ENCODE assay signal across 30 cellular contexts in genomic region chr12:49890096-49890461, GRCh38.
"Had no signal": no experiment of that assay in that cellular context is flagged by ENCODE, and none has a peak within 500 bp of the region (broad histone marks: within the 10 kb centered on the region; RNA-seq: fewer than 3 reads in every experiment).

No MANE protein-coding gene starts in this region.

- H3K36me3 ChIP-seq: left lung, pancreas, prostate gland, stomach, thyroid gland, transverse colon, upper lobe of left lung, vagina had no signal

- H3K4me3 ChIP-seq: left lung, lung, mucosa of descending colon, pancreas, prostate gland, skin epidermis, stomach, testis, thyroid gland, transverse colon, upper lobe of left lung, vagina had no signal

- ATAC-seq: left colon; left lung; mucosa of descending colon; naive thymus-derived CD4-positive, alpha-beta T cell; natural killer cell treated with Interleukin-12 subunit alpha and Interleukin-12 subunit beta and Interleukin-15 and Interleukin-18, amount 100 ng/mL, for 72 hours; pancreas; right cardiac atrium; sciatic nerve had no signal

- H3K27ac ChIP-seq: left lung, pancreas, prostate gland, testis, thyroid gland, transverse colon, upper lobe of left lung, vagina had no signal

- H3K36me3 Mint-ChIP-seq: immature natural killer cell; memory B cell; naive thymus-derived CD4-positive, alpha-beta T cell; natural killer cell treated with Interleukin-12 subunit alpha and Interleukin-12 subunit beta and Interleukin-15 and Interleukin-18, amount 100 ng/mL, for 72 hours had no signal

- H3K27ac Mint-ChIP-seq: immature natural killer cell; memory B cell; natural killer cell treated with Interleukin-12 subunit alpha and Interleukin-12 subunit beta and Interleukin-15 and Interleukin-18, amount 100 ng/mL, for 72 hours had no signal

- DNase-seq: hypothalamus; immature natural killer cell; left colon; midbrain; naive thymus-derived CD4-positive, alpha-beta T cell; nucleus accumbens; pancreas; retina; stimulated activated CD4-positive, alpha-beta T cell treated with anti-CD3 and anti-CD28 coated beads, Interleukin-12 subunit alpha, Interleukin-12 subunit beta, amount 100 ng/mL, for 4 hours; stimulated activated CD4-positive, alpha-beta T cell treated with anti-CD3 and anti-CD28 coated beads, Interleukin-15, amount 100 ng/mL, for 24 hours; stimulated activated CD4-positive, alpha-beta T cell treated with anti-CD3 and anti-CD28 coated beads, Interleukin-2, amount 100 ng/mL, for 24 hours; stimulated activated CD4-positive, alpha-beta T cell treated with anti-CD3 and anti-CD28 coated beads, Interleukin-4, amount 100 ng/mL, for 1 hour; stimulated activated naive CD4-positive, alpha-beta T cell; stomach; testis; thyroid gland; transverse colon; upper lobe of left lung had no signal

- H3K4me1 Mint-ChIP-seq: immature natural killer cell had no signal

- FAIRE-seq: islet of Langerhans, kidney, pancreas had no signal

- H3K4me3 Mint-ChIP-seq: immature natural killer cell; memory B cell; naive thymus-derived CD4-positive, alpha-beta T cell; natural killer cell treated with Interleukin-12 subunit alpha and Interleukin-12 subunit beta and Interleukin-15 and Interleukin-18, amount 100 ng/mL, for 72 hours had no signal

- H3K4me1 ChIP-seq: left lung, pancreas, testis, upper lobe of left lung had no signal

- H3K9me3 ChIP-seq: left lung, mucosa of descending colon, pancreas, prostate gland, stomach, testis, thyroid gland, transverse colon, upper lobe of left lung, vagina had no signal

- H3K9me3 Mint-ChIP-seq: immature natural killer cell; memory B cell; natural killer cell treated with Interleukin-12 subunit alpha and Interleukin-12 subunit beta and Interleukin-15 and Interleukin-18, amount 100 ng/mL, for 72 hours had no signal
